9 cellular contexts compared by ENCODE assay signal in genomic region chr16:47565454-47565853, GRCh38.
DNase-seq lines count a peak whose midpoint lies in the region; ATAC-seq and FAIRE-seq lines count a peak whose summit lies in the region.
"Had no signal": no experiment of that assay in that cellular context is flagged by ENCODE, and none has a peak within 500 bp of the region (broad histone marks: within the 10 kb centered on the region; RNA-seq: fewer than 3 reads in every experiment).

No MANE protein-coding gene starts in this region.

- peak; percentile 51 for FAIRE-seq in GM19239 (lab: Jason Lieb, UNC)

- no peak for DNase-seq in GM19239 (ENCODE audit: insufficient read length, low spot score)
- DNase-seq in SIG-M5 treated with dmso at 0.1 percent for 504 hours (lab: John Stamatoyannopoulos, UW; ENCODE audit: unreplicated experiment): peak; percentile 95
- DNase-seq in pons (ENCODE audit: low spot score): peak; percentile 72
- no peak for DNase-seq in COLO668 (lab: John Stamatoyannopoulos, UW; ENCODE audit: unreplicated experiment)
- DNase-seq in ureter (ENCODE audit: low spot score): no peak
- DNase-seq: cortex of kidney had no signal

- ATAC-seq in esophagus mucosa: peak; percentile 56
- no peak for ATAC-seq in HG03521 (IDR thresholded peaks at IDR 0.05; ENCODE audit: unreplicated experiment)
- no peak for ATAC-seq in GM18867 (IDR thresholded peaks at IDR 0.05; ENCODE audit: unreplicated experiment)

Comparison
In these comparisons a context has a peak if more than half of its experiments do, and no peak if none do; other contexts are left out.
1. DNase-seq: peak in SIG-M5 treated with dmso at 0.1 percent for 504 hours (single experiment) and pons (single experiment); none in GM19239 (single experiment), COLO668 (single experiment) and ureter (single experiment).